9 cellular contexts compared by ENCODE assay signal in the genomic region with DNA sequence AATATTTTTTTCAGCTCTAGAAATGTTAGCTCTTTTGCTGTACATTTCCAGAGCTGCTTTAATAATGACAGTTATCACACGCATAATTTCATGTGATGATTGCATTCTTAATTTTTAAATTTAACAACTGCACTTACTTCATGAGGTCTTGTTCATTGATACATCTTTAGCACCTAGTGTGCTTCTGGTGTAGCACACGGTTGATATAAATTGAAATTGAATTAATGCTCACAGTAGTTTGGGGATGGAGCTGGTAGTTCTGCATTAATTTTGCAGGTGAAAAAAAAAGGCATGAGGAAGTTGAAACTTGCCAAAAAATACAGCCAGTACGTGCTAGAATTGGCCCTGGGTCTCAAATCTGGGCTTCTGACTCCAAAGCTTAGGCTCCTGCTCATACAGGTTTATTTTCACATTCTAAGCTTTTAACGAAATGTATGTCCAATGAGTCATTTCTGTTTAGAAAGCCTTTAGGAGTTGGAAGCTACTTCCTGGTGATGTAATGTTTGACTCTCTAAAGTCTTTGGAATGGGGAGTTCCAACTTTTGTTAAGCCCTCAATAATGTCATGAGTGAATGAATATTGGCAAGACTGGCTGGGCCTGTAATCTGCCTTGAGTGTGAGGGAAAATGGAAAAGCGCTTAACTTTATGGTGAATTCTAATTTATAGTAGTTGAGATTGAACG. TPM values are rescaled to one million over a fixed set of nuclear protein-coding genes. Genes with fewer than 3 reads are reported as not detected.
DNase-seq lines count a peak whose midpoint lies in the region; ATAC-seq lines count a peak whose summit lies in the region.
"Had no signal": no experiment of that assay in that cellular context is flagged by ENCODE, and none has a peak within 500 bp of the region (broad histone marks: within the 10 kb centered on the region; RNA-seq: fewer than 3 reads in every experiment).

No MANE protein-coding gene starts in this region.

- peak overlapping the region; percentile 75 for H3K27ac Mint-ChIP-seq in activated T-cell treated with anti-CD3 and anti-CD28 coated beads, Interleukin-2, amount 50 U/mL, for 72 hours
- H3K27ac Mint-ChIP-seq in activated T-helper 17 cell treated with anti-CD3 and anti-CD28 coated beads, Interleukin-2, amount 50 U/mL, for 72 hours, result peak overlapping the region; percentile 47
- peak overlapping the region; percentile 68 for H3K27ac Mint-ChIP-seq in stimulated activated effector memory CD8-positive, alpha-beta T cell treated with anti-CD3 and anti-CD28 coated beads, Interleukin-12 subunit alpha, Interleukin-12 subunit beta, amount 100 ng/mL, for 72 hours
- H3K27ac Mint-ChIP-seq: activated naive CD8-positive, alpha-beta T cell treated with anti-CD3 and anti-CD28 coated beads, Interleukin-2, amount 10 ng/mL, durations not matched to agents 7 days and 5 days had no signal

- no peaks in the 10 kb centered on the region for H3K27me3 Mint-ChIP-seq in activated T-cell treated with anti-CD3 and anti-CD28 coated beads, Interleukin-2, amount 50 U/mL, for 72 hours (ENCODE audit: low read depth)
- H3K27me3 Mint-ChIP-seq in activated T-helper 17 cell treated with anti-CD3 and anti-CD28 coated beads, Interleukin-2, amount 50 U/mL, for 72 hours, result no peaks in the 10 kb centered on the region
- H3K27me3 Mint-ChIP-seq: activated naive CD8-positive, alpha-beta T cell treated with anti-CD3 and anti-CD28 coated beads, Interleukin-2, amount 10 ng/mL, durations not matched to agents 7 days and 5 days had no signal

- H3K4me3 Mint-ChIP-seq in activated T-cell treated with anti-CD3 and anti-CD28 coated beads, Interleukin-2, amount 50 U/mL, for 72 hours, result peak overlapping the region in 1 of 2 donors; percentile 42
- peak overlapping the region; percentile 11 for H3K4me3 Mint-ChIP-seq in activated T-helper 17 cell treated with anti-CD3 and anti-CD28 coated beads, Interleukin-2, amount 50 U/mL, for 72 hours
- no peak overlapping the region for H3K4me3 Mint-ChIP-seq in stimulated activated effector memory CD8-positive, alpha-beta T cell treated with anti-CD3 and anti-CD28 coated beads, Interleukin-12 subunit alpha, Interleukin-12 subunit beta, amount 100 ng/mL, for 72 hours
- H3K4me3 Mint-ChIP-seq: activated naive CD8-positive, alpha-beta T cell treated with anti-CD3 and anti-CD28 coated beads, Interleukin-2, amount 10 ng/mL, durations not matched to agents 7 days and 5 days had no signal

- peaks cover 5 to 21% of the 10 kb centered on the region in 2 donors for H3K36me3 Mint-ChIP-seq in activated T-cell treated with anti-CD3 and anti-CD28 coated beads, Interleukin-2, amount 50 U/mL, for 72 hours (ENCODE audit: insufficient read depth in 2 of 2)
- peaks cover 80% of the 10 kb centered on the region for H3K36me3 Mint-ChIP-seq in activated T-helper 17 cell treated with anti-CD3 and anti-CD28 coated beads, Interleukin-2, amount 50 U/mL, for 72 hours (ENCODE audit: low read depth)
- H3K36me3 Mint-ChIP-seq in stimulated activated effector memory CD8-positive, alpha-beta T cell treated with anti-CD3 and anti-CD28 coated beads, Interleukin-12 subunit alpha, Interleukin-12 subunit beta, amount 100 ng/mL, for 72 hours, result peaks cover 71% of the 10 kb centered on the region

- H3K4me1 Mint-ChIP-seq in activated T-cell treated with anti-CD3 and anti-CD28 coated beads, Interleukin-2, amount 50 U/mL, for 72 hours (ENCODE audit: low read depth), result peaks cover 66% of the 10 kb centered on the region
- peaks cover 32% of the 10 kb centered on the region for H3K4me1 Mint-ChIP-seq in activated T-helper 17 cell treated with anti-CD3 and anti-CD28 coated beads, Interleukin-2, amount 50 U/mL, for 72 hours
- H3K4me1 Mint-ChIP-seq in stimulated activated effector memory CD8-positive, alpha-beta T cell treated with anti-CD3 and anti-CD28 coated beads, Interleukin-12 subunit alpha, Interleukin-12 subunit beta, amount 100 ng/mL, for 72 hours, result peaks cover 54% of the 10 kb centered on the region

- no peaks in the 10 kb centered on the region for H3K9me3 Mint-ChIP-seq in activated T-cell treated with anti-CD3 and anti-CD28 coated beads, Interleukin-2, amount 50 U/mL, for 72 hours
- no peaks in the 10 kb centered on the region for H3K9me3 Mint-ChIP-seq in activated T-helper 17 cell treated with anti-CD3 and anti-CD28 coated beads, Interleukin-2, amount 50 U/mL, for 72 hours
- H3K9me3 Mint-ChIP-seq in stimulated activated effector memory CD8-positive, alpha-beta T cell treated with anti-CD3 and anti-CD28 coated beads, Interleukin-12 subunit alpha, Interleukin-12 subunit beta, amount 100 ng/mL, for 72 hours, result no peaks in the 10 kb centered on the region
- H3K9me3 Mint-ChIP-seq: activated naive CD8-positive, alpha-beta T cell treated with anti-CD3 and anti-CD28 coated beads, Interleukin-2, amount 10 ng/mL, durations not matched to agents 7 days and 5 days had no signal

- DNase-seq in activated T-cell treated with anti-CD3 and anti-CD28 coated beads, Interleukin-2, amount 50 U/mL, for 72 hours, result no peak
- no peak for DNase-seq in activated T-cell treated with anti-CD3 and anti-CD28 coated beads, Interleukin-2, amount 50 U/mL, for 1 hour
- DNase-seq in hepatic stellate cell (ENCODE audit: low spot score) (peak; percentile 76), D341Med (ENCODE audit: low spot score) (no peak), NCI-H1105 treated with DMSO at 0.1 percent for 48 hours (lab: John Stamatoyannopoulos, UW) (no peak)
- no peak for DNase-seq in stimulated activated effector memory CD8-positive, alpha-beta T cell treated with anti-CD3 and anti-CD28 coated beads, Interleukin-12 subunit alpha, Interleukin-12 subunit beta, amount 100 ng/mL, for 72 hours (ENCODE audit: low spot score in 2 of 2)
- DNase-seq in stimulated activated CD4-positive, alpha-beta T cell treated with anti-CD3 and anti-CD28 coated beads, Interleukin-15, amount 100 ng/mL, for 24 hours, result no peak
- DNase-seq: activated naive CD8-positive, alpha-beta T cell treated with anti-CD3 and anti-CD28 coated beads, Interleukin-2, amount 10 ng/mL, durations not matched to agents 7 days and 5 days had no signal

- no peak for ATAC-seq in activated T-cell treated with anti-CD3 and anti-CD28 coated beads, Interleukin-2, amount 50 U/mL, for 72 hours (replicated peaks in 1 of 2)
- peak; percentile 47 for ATAC-seq in activated T-helper 17 cell treated with anti-CD3 and anti-CD28 coated beads, Interleukin-2, amount 50 U/mL, for 72 hours (replicated peaks)
- ATAC-seq in stimulated activated effector memory CD8-positive, alpha-beta T cell treated with anti-CD3 and anti-CD28 coated beads, Interleukin-12 subunit alpha, Interleukin-12 subunit beta, amount 100 ng/mL, for 72 hours, result no peak

RNA-seq across cellular contexts. Expression of a gene that starts 10.9 kb away (rescaled TPM):
- 100 to 1,000 TPM; 171 to 176 TPM for total RNA-seq in activated T-cell treated with anti-CD3 and anti-CD28 coated beads, Interleukin-2, amount 50 U/mL, for 72 hours
- total RNA-seq in activated T-helper 17 cell treated with anti-CD3 and anti-CD28 coated beads, Interleukin-2, amount 50 U/mL, for 72 hours, result 100 to 1,000 TPM in 1 of 2 donors, 10 to 100 TPM in 1; 96.1 to 182 TPM

RNA-seq across cellular contexts. Expression of a gene that starts 36.5 kb away (rescaled TPM):
- 10 to 100 TPM; 15.0 to 19.6 TPM for total RNA-seq in activated T-cell treated with anti-CD3 and anti-CD28 coated beads, Interleukin-2, amount 50 U/mL, for 72 hours
- 10 to 100 TPM; 11.7 to 13.4 TPM for total RNA-seq in activated T-helper 17 cell treated with anti-CD3 and anti-CD28 coated beads, Interleukin-2, amount 50 U/mL, for 72 hours
